In genomic region chr18:43481069-43481468, GRCh38 we compare ENCODE assay signal across 22 cellular contexts.
A peak's percentile ranks its signal among the peaks of the same experiment; 100 is the strongest.
DNase-seq lines count a peak whose midpoint lies in the region; ATAC-seq and TF ChIP-seq lines count a peak whose summit lies in the region.
"Had no signal": no experiment of that assay in that cellular context is flagged by ENCODE, and none has a peak within 500 bp of the region (broad histone marks: within the 10 kb centered on the region; RNA-seq: fewer than 3 reads in every experiment).

No MANE protein-coding gene starts in this region.

- H3K4me3 ChIP-seq in thyroid gland (replicated peaks in 1 of 3) = no peak overlapping the region
- H3K4me3 ChIP-seq: BLaER1, GM12878 had no signal

- intact Hi-C loops in thyroid gland (cut with DNase I) (no loop called here), Right ventricle myocardium inferior (cut with DNase I) (no loop called here)
- intact Hi-C loops in activated CD4-positive, alpha-beta T cell treated with anti-CD3 and anti-CD28 coated beads, Interleukin-2, amount 10 ng/mL, durations not matched to agents 24 days and 14 days (cut with micrococcal nuclease) = no loop called here

- no peaks in the 10 kb centered on the region for H3K4me1 Mint-ChIP-seq in activated T-cell treated with anti-CD3 and anti-CD28 coated beads, Interleukin-2, amount 50 U/mL, for 4 hours (ENCODE audit: low read depth)
- no peaks in the 10 kb centered on the region for H3K4me1 Mint-ChIP-seq in activated CD4-positive, alpha-beta T cell treated with anti-CD3 and anti-CD28 coated beads, Interleukin-2, amount 10 ng/mL, durations not matched to agents 24 days and 14 days
- H3K4me1 Mint-ChIP-seq: CD14-positive monocyte; CD4-positive, alpha-beta memory T cell; CD4-positive, CD25-positive, alpha-beta regulatory T cell; CD8-positive, alpha-beta memory T cell had no signal

- H3K9me3 ChIP-seq in thyroid gland = no peaks in the 10 kb centered on the region
- H3K9me3 ChIP-seq: BE2C had no signal

- no peak overlapping the region for H3K4me3 Mint-ChIP-seq in activated T-cell treated with anti-CD3 and anti-CD28 coated beads, Interleukin-2, amount 50 U/mL, for 4 hours
- H3K4me3 Mint-ChIP-seq in activated CD4-positive, alpha-beta T cell treated with anti-CD3 and anti-CD28 coated beads, Interleukin-2, amount 10 ng/mL, durations not matched to agents 24 days and 14 days = no peak overlapping the region
- H3K4me3 Mint-ChIP-seq: CD14-positive monocyte; CD4-positive, CD25-positive, alpha-beta regulatory T cell; CD8-positive, alpha-beta memory T cell had no signal

- DNase-seq in NCI-H524 treated with DMSO at 0.1 percent for 48 hours (lab: John Stamatoyannopoulos, UW) = peak; percentile 51
- DNase-seq in thyroid gland = peak; percentile 46 to 54
- DNase-seq in activated T-cell treated with anti-CD3 and anti-CD28 coated beads, Interleukin-2, amount 50 U/mL, for 4 hours = no peak
- DNase-seq in Right ventricle myocardium inferior (ENCODE audit: missing footprints) = no peak
- DNase-seq in activated CD4-positive, alpha-beta T cell treated with anti-CD3 and anti-CD28 coated beads, Interleukin-2, amount 10 ng/mL, durations not matched to agents 24 days and 14 days = no peak
- DNase-seq: 8988T; ACHN; BE2C; C1 segment of cervical spinal cord; CD4-positive, alpha-beta memory T cell; CD4-positive, CD25-positive, alpha-beta regulatory T cell; CD8-positive, alpha-beta memory T cell; COR-L47; DMS 273 treated with DMSO at 0.1 percent for 48 hours; DMS153; DMS79; DND-41; EL; GDM1 had no signal

- H3K4me1 ChIP-seq in thyroid gland = peaks cover 3 to 4% of the 10 kb centered on the region in 2 donors
- H3K4me1 ChIP-seq: BE2C, BLaER1 had no signal

- no peaks in the 10 kb centered on the region for H3K36me3 ChIP-seq in thyroid gland
- H3K36me3 ChIP-seq: BE2C, BLaER1 had no signal

- TF ChIP-seq POLR2A in thyroid gland (IDR thresholded peaks at IDR 0.05) = no peak

- 34 to 36% methylated on average over 3 of the region's 3 CpGs for WGBS in thyroid gland, 2 donors

- no peak for TF ChIP-seq CTCF in thyroid gland (IDR thresholded peaks at IDR 0.05)

- no peak for ATAC-seq in activated T-cell treated with anti-CD3 and anti-CD28 coated beads, Interleukin-2, amount 50 U/mL, for 4 hours
- no peak for ATAC-seq in Right ventricle myocardium inferior
- ATAC-seq: GM12878 had no signal

- H3K27ac ChIP-seq in thyroid gland = no peak overlapping the region
- H3K27ac ChIP-seq: BLaER1 had no signal

- H3K9me3 Mint-ChIP-seq in activated T-cell treated with anti-CD3 and anti-CD28 coated beads, Interleukin-2, amount 50 U/mL, for 4 hours = peaks cover 8% of the 10 kb centered on the region
- no peaks in the 10 kb centered on the region for H3K9me3 Mint-ChIP-seq in activated CD4-positive, alpha-beta T cell treated with anti-CD3 and anti-CD28 coated beads, Interleukin-2, amount 10 ng/mL, durations not matched to agents 24 days and 14 days

- no peak overlapping the region for H3K27ac Mint-ChIP-seq in activated CD4-positive, alpha-beta T cell treated with anti-CD3 and anti-CD28 coated beads, Interleukin-2, amount 10 ng/mL, durations not matched to agents 24 days and 14 days
- H3K27ac Mint-ChIP-seq: CD14-positive monocyte; CD4-positive, alpha-beta memory T cell; CD4-positive, CD25-positive, alpha-beta regulatory T cell; CD8-positive, alpha-beta memory T cell had no signal

- no peaks in the 10 kb centered on the region for H3K36me3 Mint-ChIP-seq in activated T-cell treated with anti-CD3 and anti-CD28 coated beads, Interleukin-2, amount 50 U/mL, for 4 hours (ENCODE audit: insufficient read depth)
- H3K36me3 Mint-ChIP-seq in activated CD4-positive, alpha-beta T cell treated with anti-CD3 and anti-CD28 coated beads, Interleukin-2, amount 10 ng/mL, durations not matched to agents 24 days and 14 days (ENCODE audit: low read depth) = no peaks in the 10 kb centered on the region
- H3K36me3 Mint-ChIP-seq: CD14-positive monocyte; CD4-positive, alpha-beta memory T cell; CD4-positive, CD25-positive, alpha-beta regulatory T cell; CD8-positive, alpha-beta memory T cell had no signal

- H3K27me3 Mint-ChIP-seq in activated T-cell treated with anti-CD3 and anti-CD28 coated beads, Interleukin-2, amount 50 U/mL, for 4 hours (ENCODE audit: low read depth) = no peaks in the 10 kb centered on the region
- no peaks in the 10 kb centered on the region for H3K27me3 Mint-ChIP-seq in activated CD4-positive, alpha-beta T cell treated with anti-CD3 and anti-CD28 coated beads, Interleukin-2, amount 10 ng/mL, durations not matched to agents 24 days and 14 days
- H3K27me3 Mint-ChIP-seq: CD4-positive, alpha-beta memory T cell; CD4-positive, CD25-positive, alpha-beta regulatory T cell had no signal

- no peaks in the 10 kb centered on the region for H3K27me3 ChIP-seq in thyroid gland
- H3K27me3 ChIP-seq: BE2C, BLaER1 had no signal

Comparison
In these comparisons a context has a peak if more than half of its experiments do, and no peak if none do; other contexts are left out.
1. DNase-seq: peak in NCI-H524 treated with DMSO at 0.1 percent for 48 hours (single experiment) and thyroid gland (2 of 2); none in activated T-cell treated with anti-CD3 and anti-CD28 coated beads, Interleukin-2, amount 50 U/mL, for 4 hours (single experiment), Right ventricle myocardium inferior (single experiment) and activated CD4-positive, alpha-beta T cell treated with anti-CD3 and anti-CD28 coated beads, Interleukin-2, amount 10 ng/mL, durations not matched to agents 24 days and 14 days (single experiment).